Comparison of ENCODE assay signal across 28 cellular contexts in the genomic region with DNA sequence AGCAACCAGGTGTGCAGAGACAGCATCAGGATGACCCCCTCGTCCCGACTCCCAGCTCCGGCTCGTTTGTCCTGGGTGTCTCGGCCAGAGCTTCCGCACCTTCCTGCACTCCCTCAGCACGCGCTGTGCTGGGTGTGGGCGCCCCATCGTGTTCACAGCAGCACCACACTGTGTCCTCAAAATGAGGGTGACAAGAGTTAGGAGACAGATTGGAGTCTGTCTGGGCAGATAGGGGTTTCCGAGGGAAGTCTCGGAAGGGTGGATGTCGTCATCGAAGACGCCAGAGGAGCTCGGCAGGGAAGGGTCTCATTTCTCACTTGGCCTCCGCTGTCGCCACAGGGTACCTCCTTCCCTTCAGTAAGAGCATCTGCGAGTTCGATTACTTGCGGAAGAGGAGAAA. TPM values are rescaled to one million over a fixed set of nuclear protein-coding genes. Genes with fewer than 3 reads are reported as not detected.
"Had no signal": no experiment of that assay in that cellular context is flagged by ENCODE, and none has a peak within 500 bp of the region (broad histone marks: within the 10 kb centered on the region; RNA-seq: fewer than 3 reads in every experiment).

No MANE protein-coding gene starts in this region.

- H3K9ac ChIP-seq: SK-N-SH had no signal

- H3K36me3 Mint-ChIP-seq: IgD-negative memory B cell, T-cell had no signal

- H3K4me3 Mint-ChIP-seq: IgD-negative memory B cell, T-cell had no signal

- H3K27ac ChIP-seq: RWPE1 had no signal

- H3K4me1 Mint-ChIP-seq: IgD-negative memory B cell, T-cell had no signal

- ATAC-seq: Panc1, PC-3, T-cell had no signal

- H3K4me2 ChIP-seq: SK-N-SH had no signal

- DNase-seq: KBM-7; MV-4-11; NCI-H1048; NCI-H1105; NCI-H1417; NCI-H146; NCI-H1694 treated with DMSO at 0.1 percent for 48 hours; NCI-H1930; NCI-H2081; NCI-H2107; NCI-H2227 treated with DMSO at 0.1 percent for 48 hours; NCI-H524 treated with DMSO at 0.1 percent for 48 hours; NCI-H69; NCI-H774; NK-92 treated with Interleukin-12 subunit alpha and Interleukin-12 subunit beta, amount 100 ng/mL, for 24 hours; PC-3; SHP77; SK-N-SH; SW 1271; T-cell had no signal

- H3K9me3 ChIP-seq: SK-N-SH had no signal

- H3K27ac Mint-ChIP-seq: IgD-negative memory B cell, T-cell had no signal

RNA-seq across cellular contexts. Expression of gene CCDC27, which starts 4.1 kb away (rescaled TPM):
- total RNA-seq: HT-29, LHCN-M2, MCF 10A, NCI-H460, OCI-LY7, PC-3, T-cell had no signal
- polyA plus RNA-seq: IgD-negative memory B cell, SK-N-SH had no signal

RNA-seq across cellular contexts. Expression of gene SMIM1, which starts 16.2 kb away (rescaled TPM):
- total RNA-seq: HT-29, LHCN-M2, MCF 10A, NCI-H460 had no signal
- polyA plus RNA-seq: IgD-negative memory B cell had no signal
